In the genomic region with DNA sequence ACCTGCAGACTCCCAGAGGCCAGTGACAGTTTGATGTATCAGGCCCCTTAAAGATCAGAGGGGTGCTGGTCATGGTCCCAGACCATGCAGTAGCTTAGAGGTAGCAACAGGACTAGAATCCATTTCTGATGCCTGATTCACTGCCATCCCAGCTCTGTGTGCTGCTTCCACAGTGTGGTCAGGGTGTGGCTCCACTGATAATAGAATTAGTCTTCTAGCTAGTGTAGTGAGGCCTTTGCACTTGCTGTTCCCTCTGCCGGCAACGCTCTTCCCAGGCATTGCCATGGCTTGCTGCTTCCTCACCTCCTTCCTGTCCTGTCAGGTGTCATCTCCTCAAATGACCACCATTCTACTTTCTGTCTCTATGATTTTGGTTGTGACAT, we compare ENCODE assay signal across 22 cellular contexts. TPM values are rescaled to one million over a fixed set of nuclear protein-coding genes. Genes with fewer than 3 reads are reported as not detected.
A peak's percentile ranks its signal among the peaks of the same experiment; 100 is the strongest.
DNase-seq lines count a peak whose midpoint lies in the region; ATAC-seq, FAIRE-seq and TF ChIP-seq lines count a peak whose summit lies in the region.
"Had no signal": no experiment of that assay in that cellular context is flagged by ENCODE, and none has a peak within 500 bp of the region (broad histone marks: within the 10 kb centered on the region; RNA-seq: fewer than 3 reads in every experiment).

No MANE protein-coding gene starts in this region.

- POLR2A ChIA-PET in HepG2 (lab: Yijun Ruan, JAX): no interaction called here

- H3K4me3 ChIP-seq in colonic mucosa: no peak overlapping the region
- H3K4me3 ChIP-seq in psoas muscle: no peak overlapping the region
- no peak overlapping the region for H3K4me3 ChIP-seq in HepG2 (replicated peaks in 1 of 3; ENCODE audit: insufficient read depth in 1 of 3, low read depth in 2 of 3, low read length in 3 of 3)

- intact Hi-C loops in colonic mucosa (cut with DNase I) (no loop called here), psoas muscle (cut with DNase I) (loop anchor here in 1 of 2 donors (5.0 kb wide), 1 partner anchor 51 kb away; no protein-coding TSS in a partner anchor), HepG2 (cut with micrococcal nuclease; ENCODE audit: unreplicated experiment) (no loop called here)

- BruUV-seq in HepG2 (replicated peaks; lab: Mats Ljungman, UMichigan): no TSS peak

- H3K4me1 ChIP-seq in colonic mucosa (no peaks in the 10 kb centered on the region), psoas muscle (peaks cover 51% of the 10 kb centered on the region), HepG2 (ENCODE audit: insufficient read depth, low read length) (peaks cover 32% of the 10 kb centered on the region)

- TF ChIP-seq CTCF in colonic mucosa (IDR thresholded peaks at IDR 0.05): no peak
- TF ChIP-seq CTCF in psoas muscle (IDR thresholded peaks at IDR 0.05): no peak
- TF ChIP-seq CTCF in HepG2 (CRISPR knock-in tag; IDR thresholded peaks at IDR 0.05): no peak

- no peak for TF ChIP-seq EP300 in HepG2 (IDR thresholded peaks at IDR 0.05; ENCODE audit: low read depth in 2 of 2, low read length in 2 of 2)
- TF ChIP-seq EP300 in HepG2 (CRISPR knock-in tag; IDR thresholded peaks at IDR 0.05; ENCODE audit: borderline replicate concordance): no peak

- TF ChIP-seq RAD21 in HepG2 (CRISPR knock-in tag; IDR thresholded peaks at IDR 0.05): no peak

- H3K4me3 Mint-ChIP-seq in activated naive CD8-positive, alpha-beta T cell treated with anti-CD3 and anti-CD28 coated beads for 36 hours: no peak overlapping the region
- H3K4me3 Mint-ChIP-seq in activated naive CD8-positive, alpha-beta T cell treated with anti-CD3 and anti-CD28 coated beads, Interleukin-2, amount 50 U/mL, for 24 hours: no peak overlapping the region
- H3K4me3 Mint-ChIP-seq: B cell; CD4-positive, alpha-beta T cell; H9 had no signal

- 93 to 97% (median 95%) methylated on average over 2 of the region's 2 CpGs for WGBS in psoas muscle, 3 donors
- 92% methylated on average over 2 of the region's 2 CpGs for WGBS in HepG2 (ENCODE audit: low lambda C conversion rate)

- no peak overlapping the region for H3K4me2 ChIP-seq in HepG2 (ENCODE audit: low read depth, low read length)

- CTCF ChIA-PET in HepG2 (lab: Yijun Ruan, JAX; ENCODE audit: low intra/inter-chr PET ratio, low total read pairs): no interaction called here

- H3K27me3 ChIP-seq in colonic mucosa: no peaks in the 10 kb centered on the region
- no peaks in the 10 kb centered on the region for H3K27me3 ChIP-seq in psoas muscle (ENCODE audit: insufficient read depth in 3 of 3, low read length in 2 of 3)
- no peaks in the 10 kb centered on the region for H3K27me3 ChIP-seq in HepG2 (ENCODE audit: control insufficient read depth in 1 of 2, insufficient read depth in 2 of 2, low read length in 2 of 2)

- peaks cover 6% of the 10 kb centered on the region for H3K36me3 Mint-ChIP-seq in activated naive CD8-positive, alpha-beta T cell treated with anti-CD3 and anti-CD28 coated beads for 36 hours
- H3K36me3 Mint-ChIP-seq in activated naive CD8-positive, alpha-beta T cell treated with anti-CD3 and anti-CD28 coated beads, Interleukin-2, amount 50 U/mL, for 24 hours (ENCODE audit: low read depth): no peaks in the 10 kb centered on the region
- no peaks in the 10 kb centered on the region for H3K36me3 Mint-ChIP-seq in activated naive CD4-positive, alpha-beta T cell treated with anti-CD3 and anti-CD28 coated beads, Interleukin-2, amount 50 U/mL, for 72 hours

- in situ Hi-C loops in HepG2 (cut with HindIII; ENCODE audit: extremely low pct_ligation_motif_present, low pct_unique_long_range_greater_than_20kb): no loop called here

- DNase-seq in activated naive CD8-positive, alpha-beta T cell treated with anti-CD3 and anti-CD28 coated beads for 36 hours: no peak
- no peak for DNase-seq in activated naive CD8-positive, alpha-beta T cell treated with anti-CD3 and anti-CD28 coated beads, Interleukin-2, amount 50 U/mL, for 24 hours
- no peak for DNase-seq in colonic mucosa
- DNase-seq in psoas muscle: no peak
- DNase-seq in activated naive CD4-positive, alpha-beta T cell treated with anti-CD3 and anti-CD28 coated beads, Interleukin-2, amount 50 U/mL, for 72 hours (ENCODE audit: low spot score in 2 of 2): no peak
- no peak for DNase-seq in HepG2 (ENCODE audit: low spot score)
- DNase-seq: Calu3; CD4-positive, alpha-beta T cell; DMS53; H9; MV-4-11; NCI-H1417; NCI-H187 treated with DMSO at 0.1 percent for 48 hours; NCI-H446; NCI-H69 had no signal

- TF ChIP-seq POLR2A in HepG2 (IDR thresholded peaks at IDR 0.05; ENCODE audit: insufficient read depth in 1 of 2, low read depth in 2 of 2, low read length in 2 of 2): no peak

- ATAC-seq in activated naive CD8-positive, alpha-beta T cell treated with anti-CD3 and anti-CD28 coated beads, Interleukin-2, amount 50 U/mL, for 24 hours: no peak
- ATAC-seq in psoas muscle (no peak), SK-N-SH treated with all-trans-retinoic acid at 6 μM for 48 hours (no peak), HepG2 (no peak), HG02840 (IDR thresholded peaks at IDR 0.05; ENCODE audit: low FRiP score, unreplicated experiment) (no peak)
- no peak for ATAC-seq in activated naive CD4-positive, alpha-beta T cell treated with anti-CD3 and anti-CD28 coated beads, Interleukin-2, amount 50 U/mL, for 72 hours

- H3K36me3 ChIP-seq in colonic mucosa (no peaks in the 10 kb centered on the region), psoas muscle (ENCODE audit: insufficient read depth in 1 of 2, low read depth in 1 of 2) (no peaks in the 10 kb centered on the region), HepG2 (replicated peaks in 1 of 2; ENCODE audit: control insufficient read depth in 1 of 2, insufficient read depth in 2 of 2, low read length in 2 of 2) (no peaks in the 10 kb centered on the region; a peak in 1 of 5 replicates)

- no peaks in the 10 kb centered on the region for H3K27me3 Mint-ChIP-seq in activated naive CD8-positive, alpha-beta T cell treated with anti-CD3 and anti-CD28 coated beads for 36 hours
- no peaks in the 10 kb centered on the region for H3K27me3 Mint-ChIP-seq in activated naive CD8-positive, alpha-beta T cell treated with anti-CD3 and anti-CD28 coated beads, Interleukin-2, amount 50 U/mL, for 24 hours
- H3K27me3 Mint-ChIP-seq: B cell; CD4-positive, alpha-beta T cell had no signal

- H3K9me3 ChIP-seq in colonic mucosa (no peaks in the 10 kb centered on the region), psoas muscle (no peaks in the 10 kb centered on the region), HepG2 (ENCODE audit: low read length) (no peaks in the 10 kb centered on the region)

- H3K4me1 Mint-ChIP-seq in activated naive CD8-positive, alpha-beta T cell treated with anti-CD3 and anti-CD28 coated beads for 36 hours: peaks cover 25% of the 10 kb centered on the region
- H3K4me1 Mint-ChIP-seq in activated naive CD8-positive, alpha-beta T cell treated with anti-CD3 and anti-CD28 coated beads, Interleukin-2, amount 50 U/mL, for 24 hours: peaks cover 31% of the 10 kb centered on the region

- peak overlapping the region in 1 of 2 donors; percentile 13 for H3K9ac ChIP-seq in colonic mucosa (ENCODE audit: low read depth in 2 of 2, low read length in 2 of 2)
- no peak overlapping the region for H3K9ac ChIP-seq in HepG2 (ENCODE audit: insufficient read depth, low read depth, low read length)

- no peaks in the 10 kb centered on the region for H3K9me3 Mint-ChIP-seq in activated naive CD8-positive, alpha-beta T cell treated with anti-CD3 and anti-CD28 coated beads for 36 hours
- no peaks in the 10 kb centered on the region for H3K9me3 Mint-ChIP-seq in activated naive CD8-positive, alpha-beta T cell treated with anti-CD3 and anti-CD28 coated beads, Interleukin-2, amount 50 U/mL, for 24 hours
- no peaks in the 10 kb centered on the region for H3K9me3 Mint-ChIP-seq in activated naive CD4-positive, alpha-beta T cell treated with anti-CD3 and anti-CD28 coated beads, Interleukin-2, amount 50 U/mL, for 72 hours
- H3K9me3 Mint-ChIP-seq: CD4-positive, alpha-beta T cell; H9 had no signal

- no peaks in the 10 kb centered on the region for H4K20me1 ChIP-seq in HepG2 (ENCODE audit: insufficient read depth, low read length)

- no peak overlapping the region for H2AFZ ChIP-seq in HepG2 (ENCODE audit: low read length)

- no peak for FAIRE-seq in HepG2 (lab: Jason Lieb, UNC)
- FAIRE-seq: GM19239, HTR-8/SVneo had no signal

- peak overlapping the region; percentile 76 for H3K27ac ChIP-seq in colonic mucosa
- peak overlapping the region; percentile 89 for H3K27ac ChIP-seq in psoas muscle
- no peak overlapping the region for H3K27ac ChIP-seq in HepG2 (ENCODE audit: extremely low read length, insufficient read depth, low read length)
- H3K27ac ChIP-seq: 22Rv1, HL-60 had no signal

- H3K79me2 ChIP-seq in HepG2 (ENCODE audit: insufficient read depth, low read length): no peaks in the 10 kb centered on the region

- H3K27ac Mint-ChIP-seq in activated naive CD8-positive, alpha-beta T cell treated with anti-CD3 and anti-CD28 coated beads for 36 hours: peak overlapping the region; percentile 21
- H3K27ac Mint-ChIP-seq in activated naive CD8-positive, alpha-beta T cell treated with anti-CD3 and anti-CD28 coated beads, Interleukin-2, amount 50 U/mL, for 24 hours: no peak overlapping the region
- peak overlapping the region in 1 of 2 donors; percentile 22 for H3K27ac Mint-ChIP-seq in activated naive CD4-positive, alpha-beta T cell treated with anti-CD3 and anti-CD28 coated beads, Interleukin-2, amount 50 U/mL, for 72 hours
- H3K27ac Mint-ChIP-seq: B cell; CD4-positive, alpha-beta T cell; H9 had no signal

RNA-seq across cellular contexts. Expression of gene PPARGC1B, which starts 15.8 kb away (rescaled TPM):
- total RNA-seq in activated naive CD8-positive, alpha-beta T cell treated with anti-CD3 and anti-CD28 coated beads for 36 hours: 10 to 100 TPM; 10.6 to 10.9 TPM
- total RNA-seq in colonic mucosa (10 to 100 TPM; 13.9 to 41.8 TPM), psoas muscle (1 to 10 TPM; 4.6 to 9.5 (median 6.8) TPM), HepG2 (2016; rRNA removed; fragmentation: Illumina TruSeq; extraction: Trizol) (0.73 and 1.1 TPM in 2 replicates)
- polyA plus RNA-seq in psoas muscle (1 to 10 TPM in 2 of 3 donors, under 1 TPM in 1; 0.93 to 3.1 (median 2.1) TPM), HepG2 (2011; rRNA removed) (0.13 and 0.24 TPM in 2 replicates)
- total RNA-seq in activated naive CD4-positive, alpha-beta T cell treated with anti-CD3 and anti-CD28 coated beads, Interleukin-2, amount 50 U/mL, for 72 hours: 1 to 10 TPM; 4.8 to 5.1 TPM
- total RNA-seq in HepG2 (2016; cell fraction: cytosol; rRNA removed; fragmentation: Illumina TruSeq; extraction: Trizol; ENCODE audit: low read depth): 0.30 and 0.35 TPM in 2 replicates
- 0.76 and 0.92 TPM in 2 replicates for total RNA-seq in HepG2 (2016; cell fraction: insoluble cytoplasmic fraction; rRNA removed; fragmentation: Illumina TruSeq; extraction: Trizol)
- 0.41 and 0.49 TPM in 2 replicates for total RNA-seq in HepG2 (2016; cell fraction: membrane; rRNA removed; fragmentation: Illumina TruSeq; extraction: Trizol)
- 1.4 and 2.4 TPM in 2 replicates for total RNA-seq in HepG2 (2016; cell fraction: nucleus; rRNA removed; fragmentation: Illumina TruSeq; extraction: Trizol)
- polyA plus RNA-seq in HepG2 (2011; cell fraction: cytosol; rRNA removed): 0.11 and 0.12 TPM in 2 replicates
- polyA plus RNA-seq in HepG2 (2011; cell fraction: nucleus; rRNA removed): 1.3 and 1.4 TPM in 2 replicates
- polyA plus RNA-seq in HepG2 (2012): 0.12 and 0.28 TPM in 2 replicates
- 0.07 and 0.09 TPM in 2 replicates for polyA plus RNA-seq in HepG2 (2016; cell fraction: cytosol; fragmentation: Illumina TruSeq; extraction: Trizol; ENCODE audit: low read depth)
- 0.50 and 0.53 TPM in 2 replicates for polyA plus RNA-seq in HepG2 (2016; cell fraction: insoluble cytoplasmic fraction; fragmentation: Illumina TruSeq; extraction: Trizol; ENCODE audit: low read depth)
- polyA plus RNA-seq in HepG2 (2016; cell fraction: membrane; fragmentation: Illumina TruSeq; extraction: Trizol; ENCODE audit: low read depth): 0.06 and 0.14 TPM in 2 replicates
- polyA plus RNA-seq in HepG2 (2016; cell fraction: nucleus; fragmentation: Illumina TruSeq; extraction: Trizol; ENCODE audit: insufficient read depth, low read depth): 1.8 and 2.1 TPM in 2 replicates
- 0.78 and 4.8 TPM in 2 replicates for polyA minus RNA-seq in HepG2 (2011; rRNA and poly(A)+ RNA removed; ENCODE audit: low replicate concordance)
- polyA minus RNA-seq in HepG2 (2011; cell fraction: cytosol; rRNA and poly(A)+ RNA removed): 0.35 and 0.40 TPM in 2 replicates
- 0.90 and 1.1 TPM in 2 replicates for polyA minus RNA-seq in HepG2 (2011; cell fraction: nucleus; rRNA and poly(A)+ RNA removed)
